ENCODE assay signal across 22 cellular contexts in genomic region chr11:35814720-35815305, GRCh38.
"Had no signal": no experiment of that assay in that cellular context is flagged by ENCODE, and none has a peak within 500 bp of the region (broad histone marks: within the 10 kb centered on the region; RNA-seq: fewer than 3 reads in every experiment).

No MANE protein-coding gene starts in this region.

- H3K36me3 ChIP-seq: suprapubic skin had no signal

- H3K27me3 ChIP-seq: suprapubic skin had no signal

- H3K27ac Mint-ChIP-seq: activated CD8-positive, alpha-beta T cell treated with anti-CD3 and anti-CD28 coated beads, Interleukin-2, amount 10 ng/mL, durations not matched to agents 7 days and 5 days; activated T-helper 1 cell treated with anti-CD3 and anti-CD28 coated beads, Interleukin-12 subunit alpha, Interleukin-12 subunit beta, Interleukin-2, Interleukin-4 antibody, amounts not matched to agents 30 ng/mL and 10 ng/mL and 1 ng/mL, durations not matched to agents 14 hours and 24 hours and 36 hours; dendritic cell treated with granulocyte-macrophage colony-stimulating factor and Interleukin-4, amounts not matched to agents 40 ng/mL and 50 ng/mL, for 4 days; effector memory CD8-positive, alpha-beta T cell; naive thymus-derived CD8-positive, alpha-beta T cell; T-cell; type B pancreatic cell had no signal

- H3K4me3 Mint-ChIP-seq: activated CD8-positive, alpha-beta T cell treated with anti-CD3 and anti-CD28 coated beads, Interleukin-2, amount 10 ng/mL, durations not matched to agents 7 days and 5 days; activated T-helper 1 cell treated with anti-CD3 and anti-CD28 coated beads, Interleukin-12 subunit alpha, Interleukin-12 subunit beta, Interleukin-2, Interleukin-4 antibody, amounts not matched to agents 30 ng/mL and 10 ng/mL and 1 ng/mL, durations not matched to agents 14 hours and 24 hours and 36 hours; dendritic cell treated with granulocyte-macrophage colony-stimulating factor and Interleukin-4, amounts not matched to agents 40 ng/mL and 50 ng/mL, for 4 days; effector memory CD8-positive, alpha-beta T cell; naive thymus-derived CD8-positive, alpha-beta T cell; T-cell; type B pancreatic cell had no signal

- FAIRE-seq: frontal cortex had no signal

- H3K27me3 Mint-ChIP-seq: dendritic cell treated with granulocyte-macrophage colony-stimulating factor and Interleukin-4, amounts not matched to agents 40 ng/mL and 50 ng/mL, for 4 days; effector memory CD8-positive, alpha-beta T cell; naive thymus-derived CD8-positive, alpha-beta T cell; T-cell; type B pancreatic cell had no signal

- H3K9me3 Mint-ChIP-seq: activated T-helper 1 cell treated with anti-CD3 and anti-CD28 coated beads, Interleukin-12 subunit alpha, Interleukin-12 subunit beta, Interleukin-2, Interleukin-4 antibody, amounts not matched to agents 30 ng/mL and 10 ng/mL and 1 ng/mL, durations not matched to agents 14 hours and 24 hours and 36 hours; dendritic cell treated with granulocyte-macrophage colony-stimulating factor and Interleukin-4, amounts not matched to agents 40 ng/mL and 50 ng/mL, for 4 days; effector memory CD8-positive, alpha-beta T cell had no signal

- H3K9me3 ChIP-seq: mucosa of descending colon, psoas muscle, suprapubic skin had no signal

- DNase-seq: activated CD4-positive, alpha-beta T cell treated with anti-CD3 and anti-CD28 coated beads for 48 hours; activated CD8-positive, alpha-beta memory T cell treated with anti-CD3 and anti-CD28 coated beads, Interleukin-2, amount 50 U/mL, for 48 hours; activated CD8-positive, alpha-beta T cell treated with anti-CD3 and anti-CD28 coated beads, Interleukin-2, amount 10 ng/mL, durations not matched to agents 7 days and 5 days; activated naive CD4-positive, alpha-beta T cell treated with Interleukin-2 at 50 U/mL for 16 hours; cerebellar nuclear complex; effector memory CD8-positive, alpha-beta T cell; mucosa of descending colon; naive thymus-derived CD8-positive, alpha-beta T cell; nucleus accumbens; psoas muscle; stimulated activated CD4-positive, alpha-beta T cell treated with anti-CD3 and anti-CD28 coated beads, Interleukin-4, amount 100 ng/mL, for 1 hour; stimulated activated CD8-positive, alpha-beta memory T cell treated with anti-CD3 and anti-CD28 coated beads, Interleukin-4, amount 100 ng/mL, for 48 hours; stimulated activated naive CD8-positive, alpha-beta T cell treated with anti-CD3 and anti-CD28 coated beads, Interleukin-15, Interleukin-2, amounts not matched to agents 100 U/mL and 50 U/mL, for 24 hours; T-cell; T1000 had no signal

- H3K4me1 Mint-ChIP-seq: T-cell had no signal

- H3K27ac ChIP-seq: psoas muscle, SK-N-MC, suprapubic skin, VCaP had no signal

- H3K4me3 ChIP-seq: mucosa of descending colon, psoas muscle, SK-N-MC, suprapubic skin had no signal
